ENCODE assay signal across 24 cellular contexts in genomic region chr12:82723093-82723492, GRCh38. TPM values are rescaled to one million over a fixed set of nuclear protein-coding genes. Genes with fewer than 3 reads are reported as not detected.
DNase-seq lines count a peak whose midpoint lies in the region; ATAC-seq and TF ChIP-seq lines count a peak whose summit lies in the region.
"Had no signal": no experiment of that assay in that cellular context is flagged by ENCODE, and none has a peak within 500 bp of the region (broad histone marks: within the 10 kb centered on the region; RNA-seq: fewer than 3 reads in every experiment).

No MANE protein-coding gene starts in this region.

- ATAC-seq in GM18511 (IDR thresholded peaks at IDR 0.05; ENCODE audit: unreplicated experiment) (peak; percentile 72), HG02610 (IDR thresholded peaks at IDR 0.05; ENCODE audit: unreplicated experiment) (peak; percentile 54), GM19351 (IDR thresholded peaks at IDR 0.05; ENCODE audit: unreplicated experiment) (no peak)
- ATAC-seq in CD4-positive, alpha-beta T cell (ENCODE audit: poor library complexity) = no peak
- ATAC-seq: gastroesophageal sphincter; naive thymus-derived CD4-positive, alpha-beta T cell; right lobe of liver had no signal

- H3K4me1 ChIP-seq in OCI-LY7 (ENCODE audit: insufficient read depth, low read length, poor library complexity, severe bottlenecking) = no peaks in the 10 kb centered on the region
- H3K4me1 ChIP-seq: esophagus muscularis mucosa, gastroesophageal sphincter, Peyer's patch, right lobe of liver, transverse colon had no signal

- no peaks in the 10 kb centered on the region for H3K79me2 ChIP-seq in OCI-LY7 (ENCODE audit: insufficient read depth, low read depth, low read length)

- TF ChIP-seq CTCF in GM13977 (IDR thresholded peaks at IDR 0.05; ENCODE audit: extremely low read depth, insufficient read depth, missing control alignments) (no peak), OCI-LY7 (conservative IDR thresholded peaks at IDR 0.05; ENCODE audit: low read length) (no peak)
- no peak for TF ChIP-seq CTCF in CD4-positive, alpha-beta T cell (IDR thresholded peaks at IDR 0.05)

- no peaks in the 10 kb centered on the region for H3K9me2 ChIP-seq in OCI-LY7 (ENCODE audit: insufficient read depth, low read length)
- H3K9me2 ChIP-seq: SK-N-SH had no signal

- H3K4me3 Mint-ChIP-seq in CD4-positive, alpha-beta T cell = no peak overlapping the region
- H3K4me3 Mint-ChIP-seq: activated CD4-positive, alpha-beta T cell treated with anti-CD3 and anti-CD28 coated beads, Interleukin-2, amount 10 ng/mL, durations not matched to agents 24 days and 14 days; activated naive CD4-positive, alpha-beta T cell treated with anti-CD3 and anti-CD28 coated beads, Interleukin-2, amount 10 ng/mL, durations not matched to agents 7 days and 5 days; memory B cell; naive thymus-derived CD4-positive, alpha-beta T cell had no signal

- H3K27ac Mint-ChIP-seq in CD4-positive, alpha-beta T cell = no peak overlapping the region
- H3K27ac Mint-ChIP-seq: activated CD4-positive, alpha-beta T cell treated with anti-CD3 and anti-CD28 coated beads, Interleukin-2, amount 10 ng/mL, durations not matched to agents 24 days and 14 days; activated naive CD4-positive, alpha-beta T cell treated with anti-CD3 and anti-CD28 coated beads, Interleukin-2, amount 10 ng/mL, durations not matched to agents 7 days and 5 days; memory B cell; naive thymus-derived CD4-positive, alpha-beta T cell had no signal

- H2AFZ ChIP-seq in OCI-LY7 (ENCODE audit: low read length) = no peak overlapping the region

- intact Hi-C loops in CD4-positive, alpha-beta T cell (cut with DNase I, micrococcal nuclease) = no loop called here
- intact Hi-C loops in OCI-LY7 (cut with micrococcal nuclease; ENCODE audit: unreplicated experiment) = no loop called here

- no peaks in the 10 kb centered on the region for H3K9me3 Mint-ChIP-seq in CD4-positive, alpha-beta T cell
- H3K9me3 Mint-ChIP-seq: activated CD4-positive, alpha-beta T cell treated with anti-CD3 and anti-CD28 coated beads, Interleukin-2, amount 10 ng/mL, durations not matched to agents 24 days and 14 days; activated naive CD4-positive, alpha-beta T cell treated with anti-CD3 and anti-CD28 coated beads, Interleukin-2, amount 10 ng/mL, durations not matched to agents 7 days and 5 days; memory B cell; naive thymus-derived CD4-positive, alpha-beta T cell had no signal

- H3K36me3 Mint-ChIP-seq in CD4-positive, alpha-beta T cell (ENCODE audit: low read depth) = no peaks in the 10 kb centered on the region
- H3K36me3 Mint-ChIP-seq: activated naive CD4-positive, alpha-beta T cell treated with anti-CD3 and anti-CD28 coated beads, Interleukin-2, amount 10 ng/mL, durations not matched to agents 7 days and 5 days; memory B cell had no signal

- no peaks in the 10 kb centered on the region for H3K9me3 ChIP-seq in CD4-positive, alpha-beta T cell (ENCODE audit: control insufficient read depth, low read length)
- no peaks in the 10 kb centered on the region for H3K9me3 ChIP-seq in OCI-LY7 (ENCODE audit: low read length)
- H3K9me3 ChIP-seq: esophagus muscularis mucosa, gastroesophageal sphincter, Peyer's patch, right lobe of liver, SK-N-SH, transverse colon had no signal

- H3K4me1 Mint-ChIP-seq in CD4-positive, alpha-beta T cell (ENCODE audit: low read depth) = no peaks in the 10 kb centered on the region
- H3K4me1 Mint-ChIP-seq: activated naive CD4-positive, alpha-beta T cell treated with anti-CD3 and anti-CD28 coated beads, Interleukin-2, amount 10 ng/mL, durations not matched to agents 7 days and 5 days; memory B cell had no signal

- H3K36me3 ChIP-seq in OCI-LY7 (ENCODE audit: insufficient read depth, low read length) = no peaks in the 10 kb centered on the region
- H3K36me3 ChIP-seq: esophagus muscularis mucosa, gastroesophageal sphincter, Peyer's patch, right lobe of liver, transverse colon had no signal

- H3K4me3 ChIP-seq in OCI-LY7 (ENCODE audit: low read depth, low read length, poor library complexity, severe bottlenecking) = no peak overlapping the region
- H3K4me3 ChIP-seq: esophagus muscularis mucosa, gastroesophageal sphincter, Peyer's patch, right lobe of liver, transverse colon had no signal

- H3K27me3 ChIP-seq in CD4-positive, alpha-beta T cell (ENCODE audit: control insufficient read depth, insufficient read depth, low read length) = no peaks in the 10 kb centered on the region
- H3K27me3 ChIP-seq: esophagus muscularis mucosa, gastroesophageal sphincter, Peyer's patch, right lobe of liver, transverse colon had no signal

- BruUV-seq in OCI-LY7 (replicated peaks; lab: Mats Ljungman, UMichigan) = no TSS peak

- H3K4me2 ChIP-seq in OCI-LY7 (ENCODE audit: low read length) = no peak overlapping the region
- H3K4me2 ChIP-seq: SK-N-SH had no signal

- POLR2A ChIA-PET in CD4-positive, alpha-beta T cell (lab: Charles Lee) = no interaction called here
- POLR2A ChIA-PET in OCI-LY7 (lab: Charles Lee) = no interaction called here

- CTCF ChIA-PET in CD4-positive, alpha-beta T cell (lab: Charles Lee) = interaction anchor here (0.8 kb wide), 1 partner anchor 21 kb away, joined by 3 read pairs; no protein-coding TSS in a partner anchor
- CTCF ChIA-PET in OCI-LY7 (lab: Charles Lee; ENCODE audit: unreplicated experiment) = no interaction called here

- in situ Hi-C loops in GM13977 (cut with MboI; ENCODE audit: low pct_unique_long_range_greater_than_20kb, low sequenced_read_pairs, unreplicated experiment) = no loop called here

- DNase-seq in GM13977 (ENCODE audit: low spot score) = peak; percentile 39
- DNase-seq in NOMO-1 (lab: John Stamatoyannopoulos, UW; ENCODE audit: unreplicated experiment in 2 of 2) = peak; percentile 59 to 90
- DNase-seq in CD4-positive, alpha-beta T cell = no peak
- no peak for DNase-seq in OCI-LY7 (ENCODE audit: low spot score)
- DNase-seq: activated CD4-positive, alpha-beta T cell treated with anti-CD3 and anti-CD28 coated beads, Interleukin-2, amount 10 ng/mL, durations not matched to agents 24 days and 14 days; activated naive CD4-positive, alpha-beta T cell treated with anti-CD3 and anti-CD28 coated beads, Interleukin-2, amount 10 ng/mL, durations not matched to agents 7 days and 5 days; AML-193; COR-L47; effector memory CD4-positive, alpha-beta T cell; IMR-90; naive thymus-derived CD4-positive, alpha-beta T cell; NCI-H1694; NCI-H774; Peyer's patch; right lobe of liver; SK-N-SH; stimulated activated naive CD4-positive, alpha-beta T cell; transverse colon had no signal

- no peaks in the 10 kb centered on the region for H4K20me1 ChIP-seq in OCI-LY7 (ENCODE audit: insufficient read depth, low read length)

- no peak overlapping the region for H3K27ac ChIP-seq in CD4-positive, alpha-beta T cell (ENCODE audit: low read depth, low read length)
- no peak overlapping the region for H3K27ac ChIP-seq in OCI-LY7 (ENCODE audit: low read depth, low read length, poor library complexity, severe bottlenecking)
- H3K27ac ChIP-seq: esophagus muscularis mucosa, gastroesophageal sphincter, Peyer's patch, right lobe of liver, transverse colon had no signal

- H3K27me3 Mint-ChIP-seq in CD4-positive, alpha-beta T cell = no peaks in the 10 kb centered on the region
- H3K27me3 Mint-ChIP-seq: activated CD4-positive, alpha-beta T cell treated with anti-CD3 and anti-CD28 coated beads, Interleukin-2, amount 10 ng/mL, durations not matched to agents 24 days and 14 days; activated naive CD4-positive, alpha-beta T cell treated with anti-CD3 and anti-CD28 coated beads, Interleukin-2, amount 10 ng/mL, durations not matched to agents 7 days and 5 days; memory B cell; naive thymus-derived CD4-positive, alpha-beta T cell had no signal

RNA-seq across cellular contexts. Expression of gene TMTC2, which starts 36.4 kb away (rescaled TPM):
- total RNA-seq in CD4-positive, alpha-beta T cell = 1 to 10 TPM; 1.8 to 2.1 TPM
- total RNA-seq in OCI-LY7 (2014; rRNA removed; shearing (Covaris generic)) = 8.1 and 8.4 TPM in 2 replicates
- 5.6 and 6.2 TPM in 2 replicates for total RNA-seq in OCI-LY7 (2022)

Comparison
In these comparisons a context has a peak if more than half of its experiments do, and no peak if none do; other contexts are left out.
1. DNase-seq: peak in GM13977 (single experiment) and NOMO-1 (2 of 2); none in CD4-positive, alpha-beta T cell (0 of 10) and OCI-LY7 (single experiment).
2. ATAC-seq: peak in GM18511 (single experiment) and HG02610 (single experiment); none in GM19351 (single experiment) and CD4-positive, alpha-beta T cell (single experiment).